1 cellular context compared by ENCODE assay signal in genomic region chr7:5382281-5383041, GRCh38.
TF ChIP-seq lines count a peak whose summit lies in the region.

No MANE protein-coding gene starts in this region.

TF ChIP-seq in WTC11, 78 proteins besides CTCF, POLR2A, EP300 and RAD21 (continued from another document):
- TF ChIP-seq HMGXB4 (CRISPR knock-in tag; IDR thresholded peaks at IDR 0.05), result no peak
